ENCODE assay signal across 19 cellular contexts in the genomic region with DNA sequence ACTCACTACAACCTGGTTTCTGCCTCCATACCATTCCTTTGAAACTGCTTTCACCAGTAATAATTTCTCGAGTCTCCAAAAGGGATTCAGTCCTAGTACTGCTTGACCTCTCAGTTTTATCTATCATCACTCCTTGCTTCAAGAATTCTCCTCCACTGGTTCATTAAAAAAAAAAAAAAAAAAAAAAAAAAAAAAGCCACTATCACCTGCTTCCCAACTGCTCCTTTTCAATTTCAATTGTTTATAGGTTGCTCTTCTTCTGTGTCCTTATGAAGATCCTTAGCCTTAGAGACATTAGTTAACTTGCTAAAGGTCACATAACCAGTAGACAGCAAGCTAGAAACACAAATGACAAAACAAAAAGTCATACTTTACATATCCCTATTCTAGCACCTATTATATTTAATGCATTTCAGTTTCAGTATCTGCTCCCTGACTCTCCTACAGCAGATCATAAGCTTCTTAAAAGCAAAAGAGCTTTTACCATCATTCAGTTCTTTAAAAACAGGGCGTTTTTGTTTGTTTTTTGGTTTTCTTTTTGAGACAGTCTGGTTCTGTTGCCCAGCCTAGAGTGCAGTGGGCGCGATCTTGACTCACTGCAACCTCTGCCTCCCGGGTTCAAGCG. TPM values are rescaled to one million over a fixed set of nuclear protein-coding genes. Genes with fewer than 3 reads are reported as not detected.
DNase-seq lines count a peak whose midpoint lies in the region; ATAC-seq, FAIRE-seq and TF ChIP-seq lines count a peak whose summit lies in the region.
"Had no signal": no experiment of that assay in that cellular context is flagged by ENCODE, and none has a peak within 500 bp of the region (broad histone marks: within the 10 kb centered on the region; RNA-seq: fewer than 3 reads in every experiment).

No MANE protein-coding gene starts in this region.

- no peaks in the 10 kb centered on the region for H3K9me3 ChIP-seq in CD4-positive, alpha-beta T cell (ENCODE audit: control insufficient read depth, low read length)
- H3K9me3 ChIP-seq in HEK293 (ENCODE audit: control insufficient read depth, insufficient read depth, low read depth, low read length) = no peaks in the 10 kb centered on the region
- H3K9me3 ChIP-seq in K562 (replicated peaks; ENCODE audit: control insufficient read depth, insufficient read depth, low read depth, low read length) = no peaks in the 10 kb centered on the region
- H3K9me3 ChIP-seq: left ventricle myocardium inferior, prostate gland, transverse colon had no signal

- CTCF ChIA-PET in CD4-positive, alpha-beta T cell (lab: Charles Lee) = interaction anchor here (0.7 kb wide), 1 partner anchor 1160 kb away, joined by 4 read pairs; no protein-coding TSS in a partner anchor
- CTCF ChIA-PET in HEK293 (lab: Yijun Ruan, JAX) = no interaction called here
- CTCF ChIA-PET in K562 (lab: Yijun Ruan, JAX; ENCODE audit: low intra/inter-chr PET ratio) = interaction anchor here (0.7 kb wide), 1 partner anchor 1224 kb away, joined by 3 read pairs; no protein-coding TSS in a partner anchor

- H3K4me3 ChIP-seq in HEK293 (ENCODE audit: low read depth, low read length) = no peak overlapping the region
- H3K4me3 ChIP-seq in K562 = no peak overlapping the region
- H3K4me3 ChIP-seq: left ventricle myocardium inferior, prostate gland, transverse colon had no signal

- DNase-seq in NCI-H2171 treated with DMSO at 0.1 percent for 48 hours (lab: John Stamatoyannopoulos, UW) (peak; percentile 15), NCI-H2171 (lab: John Stamatoyannopoulos, UW) (no peak), K562 (ENCODE audit: extremely low read depth in 1 of 4, low spot score in 3 of 4) (no peak), posterior cingulate gyrus (no peak), Kasumi-1 (lab: John Stamatoyannopoulos, UW) (no peak), RPMI8226 (no peak)
- no peak for DNase-seq in CD4-positive, alpha-beta T cell
- DNase-seq: activated CD4-positive, alpha-beta T cell treated with anti-CD3 and anti-CD28 coated beads for 4 hours; cortex of kidney; foreskin melanocyte; left ventricle myocardium inferior; NCI-H1694; NCI-H446 treated with DMSO at 0.1 percent for 48 hours; SHP77 treated with DMSO at 0.1 percent for 48 hours; transverse colon had no signal

- H3K9me1 ChIP-seq in K562 (ENCODE audit: control insufficient read depth, insufficient read depth, low read length) = no peaks in the 10 kb centered on the region

- ATAC-seq in CD4-positive, alpha-beta T cell (ENCODE audit: poor library complexity) = no peak
- no peak for ATAC-seq in K562
- ATAC-seq: stimulated activated effector memory CD8-positive, alpha-beta T cell treated with anti-CD3 and anti-CD28 coated beads, Interleukin-12 subunit alpha, Interleukin-12 subunit beta, amount 100 ng/mL, for 72 hours had no signal

- TF ChIP-seq POLR2A in K562 (conservative IDR thresholded peaks at IDR 0.05) = 0 out of 2 replicates have a peak, but pooled peaks have one; percentile 8

- no TSS peak for BruUV-seq in K562 (replicated peaks; lab: Mats Ljungman, UMichigan)

- peaks cover 100% of the 10 kb centered on the region for H3K79me2 ChIP-seq in K562 (ENCODE audit: control insufficient read depth, insufficient read depth, low read length)

- H3K27me3 Mint-ChIP-seq in CD4-positive, alpha-beta T cell = no peaks in the 10 kb centered on the region

- H3K4me1 ChIP-seq in HEK293 (ENCODE audit: control insufficient read depth, insufficient read depth, low read length) (no peaks in the 10 kb centered on the region), K562 (replicated peaks in 1 of 2; ENCODE audit: control insufficient read depth in 2 of 2, insufficient read depth in 2 of 2, low read length in 2 of 2) (peaks cover 26 to 39% of the 10 kb centered on the region in 2 experiments; a peak in 4 of 5 replicates)
- H3K4me1 ChIP-seq: prostate gland had no signal

- TF ChIP-seq CTCF in CD4-positive, alpha-beta T cell (IDR thresholded peaks at IDR 0.05) = no peak
- TF ChIP-seq CTCF in HEK293 (tag by site-specific recombination; IDR thresholded peaks at IDR 0.05) (no peak), K562 (IDR thresholded peaks at IDR 0.05 in 2 of 3, conservative IDR thresholded peaks at IDR 0.05 in 1 of 3; ENCODE audit: insufficient read depth in 2 of 3, low read depth in 1 of 3, low read length in 3 of 3) (no peak)

- peaks cover 12% of the 10 kb centered on the region; the same call in 1 of the 2 replicates for H4K20me1 ChIP-seq in K562 (replicated peaks; ENCODE audit: control insufficient read depth, insufficient read depth, low read length)

- FAIRE-seq in K562 (lab: Jason Lieb, UNC) = no peak

- H3K36me3 ChIP-seq in HEK293 (ENCODE audit: control insufficient read depth in 2 of 2, insufficient read depth in 1 of 2, low read length in 2 of 2) (peaks cover 0 to 9% of the 10 kb centered on the region in 2 experiments; a peak in 1 of 3 replicates), K562 (ENCODE audit: control insufficient read depth, insufficient read depth, low read length) (peaks cover 33% of the 10 kb centered on the region)
- H3K36me3 ChIP-seq: prostate gland, transverse colon had no signal

- H2AFZ ChIP-seq in K562 (ENCODE audit: low read depth, low read length) = no peak overlapping the region

- no peak overlapping the region for H3K4me2 ChIP-seq in K562 (ENCODE audit: insufficient read depth, low read length)

- H3K9ac ChIP-seq in K562 (ENCODE audit: insufficient read depth in 1 of 2, low read depth in 2 of 2, low read length in 2 of 2) = no peak overlapping the region

- no peaks in the 10 kb centered on the region for H3K27me3 ChIP-seq in CD4-positive, alpha-beta T cell (ENCODE audit: control insufficient read depth, insufficient read depth, low read length)
- no peaks in the 10 kb centered on the region for H3K27me3 ChIP-seq in K562 (ENCODE audit: control insufficient read depth in 2 of 2, insufficient read depth in 2 of 2, low read length in 2 of 2)
- H3K27me3 ChIP-seq: transverse colon had no signal

- H3K9me3 Mint-ChIP-seq in CD4-positive, alpha-beta T cell = no peaks in the 10 kb centered on the region
- H3K9me3 Mint-ChIP-seq: stimulated activated effector memory CD8-positive, alpha-beta T cell treated with anti-CD3 and anti-CD28 coated beads, Interleukin-12 subunit alpha, Interleukin-12 subunit beta, amount 100 ng/mL, for 72 hours had no signal

- 65% methylated on average over 6 of the region's 6 CpGs for WGBS in K562 (ENCODE audit: insufficient coverage, low coverage, missing lambda C conversion rate)

- TF ChIP-seq EP300 in K562 (IDR thresholded peaks at IDR 0.05; ENCODE audit: low read length) = no peak

- no peak for TF ChIP-seq RAD21 in K562 (CRISPR knock-in tag; conservative IDR thresholded peaks at IDR 0.05 in 1 of 2, IDR thresholded peaks at IDR 0.05 in 1 of 2)

- intact Hi-C loops in CD4-positive, alpha-beta T cell (cut with DNase I, micrococcal nuclease) = no loop called here
- intact Hi-C loops in K562 (cut with micrococcal nuclease) (no loop called here), posterior cingulate gyrus (cut with DNase I) (loop anchor here (10.0 kb wide), 1 partner anchor 247 kb away; no protein-coding TSS in a partner anchor)

- no peak overlapping the region for H3K27ac ChIP-seq in CD4-positive, alpha-beta T cell (ENCODE audit: low read depth, low read length)
- no peak overlapping the region for H3K27ac ChIP-seq in HEK293 (ENCODE audit: extremely low read depth, low read depth, low read length)
- H3K27ac ChIP-seq in K562 (ENCODE audit: extremely low read depth, low read depth, low read length) = peak overlapping the region; percentile 30; the same call in 1 of the 3 replicates
- H3K27ac ChIP-seq: 22Rv1, left ventricle myocardium inferior, prostate gland, transverse colon had no signal

- peak overlapping the region; percentile 54 for H3K27ac Mint-ChIP-seq in CD4-positive, alpha-beta T cell

- H3K4me1 Mint-ChIP-seq in CD4-positive, alpha-beta T cell (ENCODE audit: low read depth) = peaks cover 86% of the 10 kb centered on the region

- peaks cover 26% of the 10 kb centered on the region for H3K36me3 Mint-ChIP-seq in CD4-positive, alpha-beta T cell (ENCODE audit: low read depth)

- in situ Hi-C loops in K562 (cut with MboI) = no loop called here

- no peak overlapping the region for H3K4me3 Mint-ChIP-seq in CD4-positive, alpha-beta T cell
- H3K4me3 Mint-ChIP-seq: stimulated activated effector memory CD8-positive, alpha-beta T cell treated with anti-CD3 and anti-CD28 coated beads, Interleukin-12 subunit alpha, Interleukin-12 subunit beta, amount 100 ng/mL, for 72 hours had no signal

- POLR2A ChIA-PET in CD4-positive, alpha-beta T cell (lab: Charles Lee) = no interaction called here
- POLR2A ChIA-PET in HEK293 (lab: Yijun Ruan, JAX) (no interaction called here), K562 (lab: Yijun Ruan, JAX) (interaction anchor here (0.6 to 1.6 kb wide), 7 partner anchors 9 to 507 kb away, joined by 3 to 6 read pairs (median 3); no protein-coding TSS in a partner anchor)

TF ChIP-seq in HEK293, 187 proteins besides CTCF, POLR2A, EP300 and RAD21 (continues in another document):
- TF ChIP-seq PRDM1 (tag by site-specific recombination; IDR thresholded peaks at IDR 0.05) (peak; percentile 29; the same call in 1 of the 2 replicates), ZNF248 (tag by site-specific recombination; IDR thresholded peaks at IDR 0.05) (no peak)

TF ChIP-seq in K562, 482 proteins besides CTCF, POLR2A, EP300 and RAD21 (continues in another document):
- TF ChIP-seq SMAD4 (CRISPR knock-in tag; conservative IDR thresholded peaks at IDR 0.05) (no peak), ZNF444 (CRISPR knock-in tag; IDR thresholded peaks at IDR 0.05) (no peak), HNRNPL (IDR thresholded peaks at IDR 0.05; ENCODE audit: low read depth, low read length) (no peak)

RNA-seq across cellular contexts. Expression of a gene that starts 7.1 kb away (rescaled TPM):
- total RNA-seq in CD4-positive, alpha-beta T cell = 10 to 100 TPM; 59.0 to 62.4 TPM
- 223 and 663 TPM in 2 replicates for total RNA-seq in K562 (2011; cell fraction: chromatin; rRNA removed; ENCODE audit: low replicate concordance)
- total RNA-seq in K562 (2011; cell fraction: nucleolus; rRNA removed) = 111 and 152 TPM in 2 replicates
- 268 and 359 TPM in 2 replicates for total RNA-seq in K562 (2011; cell fraction: nucleoplasm; rRNA removed)
- total RNA-seq in K562 (2014; rRNA removed) (102 and 139 TPM in 2 replicates), K562 (2014; rRNA removed; fragmentation: Illumina TruSeq; extraction: Trizol) (201 and 216 TPM in 2 replicates), K562 (2015; rRNA removed; fragmentation: Illumina TruSeq; extraction: Trizol) (177 and 196 TPM in 2 replicates), K562 (2021) (255 and 270 TPM in 2 replicates)
- polyA plus RNA-seq in K562 (2011; rRNA removed) (371 and 375 TPM in 2 replicates), K562 (2014; fragmentation: Illumina TruSeq; extraction: Trizol) (296 and 347 TPM in 2 replicates), K562 (2014; fragmentation: Nextera tagmentation; extraction: Ambion mirVana) (100 to 1,000 TPM; 135 to 149 TPM), K562 (2014; rRNA removed) (222 and 261 TPM in 2 replicates)
- 86.1 and 145 TPM in 2 replicates for polyA plus RNA-seq in K562 (2011; cell fraction: cytosol; rRNA removed)
- 402 and 574 TPM in 2 replicates for polyA plus RNA-seq in K562 (2011; cell fraction: nucleus; rRNA removed)
- 312 and 324 TPM in 2 replicates for polyA plus RNA-seq in K562 (2012)
- 432 and 467 TPM in 2 replicates for polyA minus RNA-seq in K562 (2011; rRNA and poly(A)+ RNA removed)
- polyA minus RNA-seq in K562 (2011; cell fraction: cytosol; rRNA and poly(A)+ RNA removed) = 159 and 171 TPM in 2 replicates
- 87.5 and 183 TPM in 2 replicates for polyA minus RNA-seq in K562 (2011; cell fraction: nucleus; rRNA and poly(A)+ RNA removed)
